Comparison of ENCODE assay signal across 1 cellular context in the genomic region with DNA sequence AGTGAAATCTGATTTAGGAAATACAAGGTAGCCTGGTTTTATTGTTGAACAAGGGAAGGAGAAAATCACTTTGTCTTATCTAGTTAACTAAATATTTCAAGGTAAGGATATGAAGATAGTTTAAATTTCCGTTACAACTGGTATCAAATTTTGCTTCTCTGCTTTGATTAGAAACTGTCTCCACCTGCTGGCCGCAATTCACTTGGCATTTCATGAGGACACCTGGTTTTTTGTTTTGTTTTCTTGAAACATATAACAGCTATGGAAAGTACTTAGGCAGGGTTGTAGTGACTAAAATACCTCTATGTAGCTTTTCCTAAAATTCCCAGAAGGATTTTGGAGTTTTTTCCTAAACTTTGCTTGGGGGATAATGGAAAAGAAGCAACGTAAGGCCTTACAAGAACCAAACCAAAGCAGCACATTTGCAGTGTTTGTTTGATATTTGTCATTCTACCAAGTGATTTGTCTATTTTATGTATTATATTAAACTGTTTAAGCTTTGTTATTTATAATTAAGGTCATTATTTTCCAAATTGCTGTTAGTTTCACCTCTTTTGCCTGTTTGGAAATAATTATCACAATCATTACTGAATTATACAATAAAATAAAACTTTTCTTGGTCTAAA.
TF ChIP-seq lines count a peak whose summit lies in the region.

No MANE protein-coding gene starts in this region.

TF ChIP-seq in HepG2, 621 proteins besides CTCF, POLR2A, EP300 and RAD21 (continued from another document):
- TF ChIP-seq, protein P1, sequence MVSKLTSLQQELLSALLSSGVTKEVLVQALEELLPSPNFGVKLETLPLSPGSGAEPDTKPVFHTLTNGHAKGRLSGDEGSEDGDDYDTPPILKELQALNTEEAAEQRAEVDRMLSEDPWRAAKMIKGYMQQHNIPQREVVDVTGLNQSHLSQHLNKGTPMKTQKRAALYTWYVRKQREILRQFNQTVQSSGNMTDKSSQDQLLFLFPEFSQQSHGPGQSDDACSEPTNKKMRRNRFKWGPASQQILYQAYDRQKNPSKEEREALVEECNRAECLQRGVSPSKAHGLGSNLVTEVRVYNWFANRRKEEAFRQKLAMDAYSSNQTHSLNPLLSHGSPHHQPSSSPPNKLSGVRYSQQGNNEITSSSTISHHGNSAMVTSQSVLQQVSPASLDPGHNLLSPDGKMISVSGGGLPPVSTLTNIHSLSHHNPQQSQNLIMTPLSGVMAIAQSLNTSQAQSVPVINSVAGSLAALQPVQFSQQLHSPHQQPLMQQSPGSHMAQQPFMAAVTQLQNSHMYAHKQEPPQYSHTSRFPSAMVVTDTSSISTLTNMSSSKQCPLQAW (CRISPR knock-in tag; IDR thresholded peaks at IDR 0.05), result no peak
